Comparison of ENCODE assay signal across 26 cellular contexts in genomic region chr15:67296188-67296587, GRCh38. TPM values are rescaled to one million over a fixed set of nuclear protein-coding genes. Genes with fewer than 3 reads are reported as not detected.
A peak's percentile ranks its signal among the peaks of the same experiment; 100 is the strongest.
DNase-seq lines count a peak whose midpoint lies in the region; ATAC-seq and TF ChIP-seq lines count a peak whose summit lies in the region.
"Had no signal": no experiment of that assay in that cellular context is flagged by ENCODE, and none has a peak within 500 bp of the region (broad histone marks: within the 10 kb centered on the region; RNA-seq: fewer than 3 reads in every experiment).

No MANE protein-coding gene starts in this region.

- CTCF ChIA-PET in Caco-2 (lab: Charles Lee) (no interaction called here), HCT116 (lab: Charles Lee) (no interaction called here), WTC11 (lab: Charles Lee) (no interaction called here)

- no peaks in the 10 kb centered on the region for H3K79me2 ChIP-seq in HCT116 (ENCODE audit: insufficient read depth, low read length)

- no peaks in the 10 kb centered on the region for H3K9me2 ChIP-seq in HCT116 (ENCODE audit: insufficient read depth)

- no peak overlapping the region for H3K27ac Mint-ChIP-seq in Caco-2 (ENCODE audit: unreplicated experiment)
- no peak overlapping the region for H3K27ac Mint-ChIP-seq in WTC11
- no peak overlapping the region for H3K27ac Mint-ChIP-seq in HFFc6
- H3K27ac Mint-ChIP-seq: activated CD8-positive, alpha-beta T cell treated with anti-CD3 and anti-CD28 coated beads, Interleukin-2, amount 10 ng/mL, durations not matched to agents 7 days and 5 days; activated naive CD4-positive, alpha-beta T cell treated with anti-CD3 and anti-CD28 coated beads, Interleukin-2, amount 50 U/mL, for 72 hours; activated T-helper 2 cell treated with anti-CD3 and anti-CD28 coated beads, Interferon-gamma antibody, Interleukin-2, Interleukin-4, amounts not matched to agents 10 μg/mL and 5 μg/mL and 100 μg/mL, durations not matched to agents 14 hours and 24 hours and 36 hours; natural killer cell had no signal

- H3K4me1 ChIP-seq in Caco-2 (no peaks in the 10 kb centered on the region), HCT116 (ENCODE audit: control insufficient read depth in 1 of 2, insufficient read depth in 2 of 2, low read length in 2 of 2) (peaks cover 8 to 10% of the 10 kb centered on the region in 2 experiments), transverse colon (no peaks in the 10 kb centered on the region)
- H3K4me1 ChIP-seq: left ventricle myocardium inferior had no signal

- H3K36me3 ChIP-seq in Caco-2 (ENCODE audit: control insufficient read depth, insufficient read depth, low read length) (no peaks in the 10 kb centered on the region), HCT116 (ENCODE audit: control insufficient read depth in 1 of 2, insufficient read depth in 2 of 2, low read length in 2 of 2) (no peaks in the 10 kb centered on the region), transverse colon (no peaks in the 10 kb centered on the region)
- H3K36me3 ChIP-seq: BLaER1, left ventricle myocardium inferior, ovary had no signal

- no peaks in the 10 kb centered on the region for H3K27me3 Mint-ChIP-seq in Caco-2 (ENCODE audit: insufficient read depth, unreplicated experiment)
- no peaks in the 10 kb centered on the region for H3K27me3 Mint-ChIP-seq in WTC11 (ENCODE audit: low read depth)
- H3K27me3 Mint-ChIP-seq in HFFc6 (ENCODE audit: insufficient read depth): peaks cover 4% of the 10 kb centered on the region
- H3K27me3 Mint-ChIP-seq: IgD-negative memory B cell had no signal

- H3K4me3 Mint-ChIP-seq in Caco-2 (ENCODE audit: unreplicated experiment) (no peak overlapping the region), WTC11 (no peak overlapping the region), HFFc6 (no peak overlapping the region)
- H3K4me3 Mint-ChIP-seq: activated CD8-positive, alpha-beta T cell treated with anti-CD3 and anti-CD28 coated beads, Interleukin-2, amount 10 ng/mL, durations not matched to agents 7 days and 5 days; natural killer cell had no signal

- RAD21 ChIA-PET in HCT116 (lab: Charles Lee; ENCODE audit: low non-redundant PET in 1 of 2, low total read pairs in 2 of 2, uncharacterized antibody in 2 of 2, unreplicated experiment in 2 of 2): no interaction called here

- 91 to 97% methylated on average over 4 to 5 of the region's 5 CpGs for WGBS in transverse colon (ENCODE audit: low coverage in 1 of 2), 2 donors

- no peaks in the 10 kb centered on the region for H4K20me1 ChIP-seq in HCT116 (ENCODE audit: insufficient read depth)
- H4K20me1 ChIP-seq: BLaER1 had no signal

- TF ChIP-seq RAD21 in HCT116 (IDR thresholded peaks at IDR 0.05; ENCODE audit: low read depth): no peak

- no peak overlapping the region for H3K4me3 ChIP-seq in Caco-2 (ENCODE audit: low read depth, low read length)
- no peak overlapping the region for H3K4me3 ChIP-seq in HCT116 (replicated peaks in 1 of 2; ENCODE audit: low read depth in 1 of 2, low read length in 2 of 2)
- no peak overlapping the region for H3K4me3 ChIP-seq in transverse colon
- H3K4me3 ChIP-seq: BLaER1, left ventricle myocardium inferior, ovary had no signal

- TF ChIP-seq POLR2A in HCT116 (IDR thresholded peaks at IDR 0.05; ENCODE audit: borderline replicate concordance, extremely low read depth, insufficient read depth, insufficient read length) (no peak), transverse colon (IDR thresholded peaks at IDR 0.05) (no peak)

- H3K9me3 ChIP-seq in Caco-2: no peaks in the 10 kb centered on the region
- no peaks in the 10 kb centered on the region for H3K9me3 ChIP-seq in HCT116 (ENCODE audit: control insufficient read depth in 1 of 2, insufficient read depth in 1 of 2, low read depth in 1 of 2, low read length in 2 of 2)
- H3K9me3 ChIP-seq in transverse colon: no peaks in the 10 kb centered on the region
- H3K9me3 ChIP-seq: BLaER1, left ventricle myocardium inferior, ovary had no signal

- H3K9me3 Mint-ChIP-seq in Caco-2 (ENCODE audit: unreplicated experiment) (no peaks in the 10 kb centered on the region), WTC11 (no peaks in the 10 kb centered on the region), HFFc6 (no peaks in the 10 kb centered on the region)
- H3K9me3 Mint-ChIP-seq: activated naive CD4-positive, alpha-beta T cell treated with anti-CD3 and anti-CD28 coated beads, Interleukin-2, amount 50 U/mL, for 72 hours; activated T-helper 2 cell treated with anti-CD3 and anti-CD28 coated beads, Interferon-gamma antibody, Interleukin-2, Interleukin-4, amounts not matched to agents 10 μg/mL and 5 μg/mL and 100 μg/mL, durations not matched to agents 14 hours and 24 hours and 36 hours; IgD-negative memory B cell; natural killer cell had no signal

- POLR2A ChIA-PET in Caco-2 (lab: Charles Lee): no interaction called here
- POLR2A ChIA-PET in HCT116 (lab: Charles Lee): no interaction called here
- POLR2A ChIA-PET in WTC11 (lab: Charles Lee): no interaction called here

- H3K27ac ChIP-seq in HCT116 (ENCODE audit: low read depth, low read length) (no peak overlapping the region), transverse colon (no peak overlapping the region)
- H3K27ac ChIP-seq: BLaER1, left ventricle myocardium inferior, ovary, RWPE1 had no signal

- in situ Hi-C loops in G401 (cut with HindIII; ENCODE audit: low sequenced_read_pairs) (no loop called here), transverse colon (cut with MboI; ENCODE audit: low pct_ligation_motif_present in 1 of 4, low pct_unique_long_range_greater_than_20kb in 1 of 4, low sequenced_read_pairs in 3 of 4) (loop anchor here in 2 of 4 donors (10.0 kb wide), 2 partner anchors 341 to 351 kb away; no protein-coding TSS in a partner anchor)

- TF ChIP-seq CTCF in Caco-2 (IDR thresholded peaks at IDR 0.05; ENCODE audit: insufficient read depth in 1 of 2, low read depth in 1 of 2, low read length in 1 of 2, severe bottlenecking in 1 of 2, unreplicated experiment in 1 of 2) (no peak), HCT116 (IDR thresholded peaks at IDR 0.05 in 2 of 3, conservative IDR thresholded peaks at IDR 0.05 in 1 of 3; ENCODE audit: borderline replicate concordance in 1 of 3, insufficient read depth in 1 of 3, low read depth in 2 of 3, low read length in 2 of 3) (no peak), WTC11 (IDR thresholded peaks at IDR 0.05) (no peak), HFFc6 (IDR thresholded peaks at IDR 0.05) (no peak), transverse colon (IDR thresholded peaks at IDR 0.05) (no peak)

- H3K9ac ChIP-seq in HCT116 (ENCODE audit: low read length): no peak overlapping the region
- H3K9ac ChIP-seq: BLaER1 had no signal

- no peak overlapping the region for H3K4me2 ChIP-seq in HCT116 (ENCODE audit: low read length)
- H3K4me2 ChIP-seq: BLaER1 had no signal

- H3K4me1 Mint-ChIP-seq in Caco-2 (ENCODE audit: low read depth, unreplicated experiment): peaks cover 7% of the 10 kb centered on the region
- peaks cover 12% of the 10 kb centered on the region for H3K4me1 Mint-ChIP-seq in WTC11
- no peaks in the 10 kb centered on the region for H3K4me1 Mint-ChIP-seq in HFFc6 (ENCODE audit: low read depth)
- H3K4me1 Mint-ChIP-seq: natural killer cell had no signal

- intact Hi-C loops in Caco-2 (cut with micrococcal nuclease; ENCODE audit: unreplicated experiment): no loop called here
- intact Hi-C loops in HCT116 (cut with micrococcal nuclease): no loop called here
- intact Hi-C loops in transverse colon (cut with DNase I; ENCODE audit: low total_unique reads): no loop called here

- no peaks in the 10 kb centered on the region for H3K27me3 ChIP-seq in Caco-2 (replicated peaks; ENCODE audit: control insufficient read depth, insufficient read depth, low read length)
- H3K27me3 ChIP-seq in HCT116 (ENCODE audit: insufficient read depth, low read length): no peaks in the 10 kb centered on the region
- no peaks in the 10 kb centered on the region for H3K27me3 ChIP-seq in transverse colon
- H3K27me3 ChIP-seq: BLaER1, ovary had no signal

- BruUV-seq in Caco-2 (replicated peaks; lab: Mats Ljungman, UMichigan): no TSS peak
- BruUV-seq in HCT116 (replicated peaks; lab: Mats Ljungman, UMichigan): no TSS peak

- no peak for TF ChIP-seq EP300 in transverse colon (IDR thresholded peaks at IDR 0.05; ENCODE audit: low read depth)

- ATAC-seq in HCT116: peak; percentile 67
- peak; percentile 92 for ATAC-seq in WTC11
- ATAC-seq: activated CD4-positive, CD25-positive, alpha-beta regulatory T cell treated with anti-CD3 and anti-CD28 coated beads, Interleukin-2, amount 50 U/mL, for 24 hours; activated CD8-positive, alpha-beta T cell treated with anti-CD3 and anti-CD28 coated beads, Interleukin-2, amount 10 ng/mL, durations not matched to agents 7 days and 5 days; activated naive CD4-positive, alpha-beta T cell treated with anti-CD3 and anti-CD28 coated beads, Interleukin-2, amount 50 U/mL, for 72 hours; natural killer cell had no signal

- no peak overlapping the region for H2AFZ ChIP-seq in HCT116 (ENCODE audit: low read depth, low read length, poor library complexity, severe bottlenecking)

- H3K36me3 Mint-ChIP-seq in Caco-2 (ENCODE audit: insufficient read depth, unreplicated experiment): no peaks in the 10 kb centered on the region
- no peaks in the 10 kb centered on the region for H3K36me3 Mint-ChIP-seq in WTC11
- no peaks in the 10 kb centered on the region for H3K36me3 Mint-ChIP-seq in HFFc6 (ENCODE audit: low read depth)
- H3K36me3 Mint-ChIP-seq: activated naive CD4-positive, alpha-beta T cell treated with anti-CD3 and anti-CD28 coated beads, Interleukin-2, amount 50 U/mL, for 72 hours; IgD-negative memory B cell; natural killer cell had no signal

- peak; percentile 24 to 31 for DNase-seq in Caco-2
- DNase-seq in HCT116 (ENCODE audit: low read depth, low spot score): no peak
- DNase-seq in WTC11 (ENCODE audit: low spot score): peak; percentile 16
- peak; percentile 40 for DNase-seq in left kidney (ENCODE audit: low read depth, low spot score)
- no peak for DNase-seq in HFFc6
- DNase-seq in G401 (ENCODE audit: low spot score): no peak
- DNase-seq in occipital lobe (lab: John Stamatoyannopoulos, UW): no peak
- DNase-seq in transverse colon: no peak
- DNase-seq: activated CD8-positive, alpha-beta T cell treated with anti-CD3 and anti-CD28 coated beads, Interleukin-2, amount 10 ng/mL, durations not matched to agents 7 days and 5 days; anterior cingulate cortex; effector memory CD4-positive, alpha-beta T cell; erythroblast; GF-D8; left ventricle myocardium inferior; natural killer cell; NCI-H1105; NCI-H187 treated with DMSO at 0.1 percent for 48 hours; NCI-H526 treated with DMSO at 0.1 percent for 48 hours; ovary; T-helper 1 cell had no signal

RNA-seq across cellular contexts. Expression of gene IQCH, which starts 41.6 kb away (rescaled TPM):
- total RNA-seq in Caco-2 (2022): 1.7 and 2.4 TPM in 2 replicates
- 4.6 TPM for total RNA-seq in HCT116 (2021; ENCODE audit: unreplicated experiment)
- polyA plus RNA-seq in HCT116 (2012): 3.3 and 5.3 TPM in 2 replicates
- 1.9 to 2.0 TPM (median 1.9 TPM) in 3 replicates for total RNA-seq in WTC11 (2021)
- total RNA-seq in HFFc6 (2021; fragmentation: NEBNext Ultra II Directional; extraction: Animal tissue kit (Norgen Biotek cat#: 25700)): 1 to 10 TPM; 1.1 to 2.2 (median 1.5) TPM
- total RNA-seq in G401 (2014; rRNA removed; shearing (Covaris generic)): 6.8 and 10.1 TPM in 2 replicates
- 2.8 TPM for total RNA-seq in occipital lobe
- total RNA-seq in transverse colon: 1 to 10 TPM in 3 of 4 donors, under 1 TPM in 1; 0.40 to 5.2 (median 1.9) TPM

RNA-seq across cellular contexts. Expression of gene AAGAB, which starts 41.7 kb away (rescaled TPM):
- total RNA-seq in Caco-2 (2022) (64.6 and 64.9 TPM in 2 replicates), HCT116 (2021; ENCODE audit: unreplicated experiment) (52.0 TPM), WTC11 (2021) (36.6 to 41.7 TPM (median 37.2 TPM) in 3 replicates), occipital lobe (29.9 TPM), transverse colon (100 to 1,000 TPM in 1 of 4 donors, 10 to 100 TPM in 3; 39.7 to 343 (median 54.1) TPM)
- polyA plus RNA-seq in HCT116 (2012): 40.0 and 42.4 TPM in 2 replicates
- total RNA-seq in HFFc6 (2021; fragmentation: NEBNext Ultra II Directional; extraction: Animal tissue kit (Norgen Biotek cat#: 25700)): 10 to 100 TPM; 41.0 to 45.7 (median 42.0) TPM
- 110 and 118 TPM in 2 replicates for total RNA-seq in G401 (2014; rRNA removed; shearing (Covaris generic))

Comparison
In these comparisons a context has a peak if more than half of its experiments do, and no peak if none do; other contexts are left out.
1. DNase-seq: peak in Caco-2 (2 of 2), WTC11 (single experiment) and left kidney (single experiment); none in HCT116 (single experiment), HFFc6 (single experiment), G401 (single experiment), occipital lobe (single experiment) and transverse colon (single experiment).